In the genomic region with DNA sequence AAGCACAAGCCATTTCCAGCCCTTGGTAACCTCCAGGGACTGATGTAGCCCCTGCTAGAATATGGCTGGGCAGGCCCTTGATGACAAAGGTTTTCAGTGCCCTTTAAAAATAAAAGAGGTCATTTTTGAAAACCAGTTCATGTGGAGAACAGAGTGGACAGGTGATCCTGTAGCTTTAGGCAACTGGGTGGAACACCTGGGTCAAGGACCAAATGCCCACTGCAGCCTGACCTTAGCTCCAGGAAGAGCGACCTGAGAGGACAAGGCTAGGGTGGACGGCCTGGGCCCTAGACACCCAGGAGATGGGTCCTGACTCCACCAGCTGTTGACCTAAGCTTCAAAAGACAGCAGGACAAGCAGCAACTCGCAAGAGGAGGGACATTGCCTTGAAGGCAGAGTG, we compare ENCODE assay signal across 30 cellular contexts.
A peak's percentile ranks its signal among the peaks of the same experiment; 100 is the strongest.
DNase-seq lines count a peak whose midpoint lies in the region; ATAC-seq, FAIRE-seq and TF ChIP-seq lines count a peak whose summit lies in the region.
"Had no signal": no experiment of that assay in that cellular context is flagged by ENCODE, and none has a peak within 500 bp of the region (broad histone marks: within the 10 kb centered on the region; RNA-seq: fewer than 3 reads in every experiment).

No MANE protein-coding gene starts in this region.

- no peak overlapping the region for H3K4me3 Mint-ChIP-seq in nephron
- H3K4me3 Mint-ChIP-seq: activated CD8-positive, alpha-beta T cell treated with anti-CD3 and anti-CD28 coated beads for 36 hours; activated naive CD4-positive, alpha-beta T cell treated with anti-CD3 and anti-CD28 coated beads, Interleukin-2, amount 50 U/mL, for 24 hours; B cell; GM23338; HFFc6; natural killer cell had no signal

- H3K27ac ChIP-seq in endothelial cell of umbilical vein (ENCODE audit: insufficient read depth, low read depth, low read length), result no peak overlapping the region
- H3K27ac ChIP-seq: pancreas, tibial nerve had no signal

- CTCF ChIA-PET in endothelial cell of umbilical vein (lab: Charles Lee), result no interaction called here

- H3K36me3 ChIP-seq in endothelial cell of umbilical vein (ENCODE audit: control insufficient read depth in 2 of 2, extremely low read depth in 1 of 2, insufficient read depth in 2 of 2, low read length in 2 of 2), result no peaks in the 10 kb centered on the region
- H3K36me3 ChIP-seq: pancreas, tibial nerve had no signal

- peaks cover 3 to 4% of the 10 kb centered on the region in 2 experiments for H3K27me3 ChIP-seq in endothelial cell of umbilical vein (ENCODE audit: control insufficient read depth in 2 of 2, insufficient read depth in 2 of 2, low read length in 2 of 2)
- H3K27me3 ChIP-seq: pancreas, tibial nerve had no signal

- no peak overlapping the region for H3K4me2 ChIP-seq in endothelial cell of umbilical vein (ENCODE audit: insufficient read depth, low read length)
- H3K4me2 ChIP-seq: GM23338, smooth muscle cell had no signal

- no peak overlapping the region for H3K4me3 ChIP-seq in endothelial cell of umbilical vein (replicated peaks in 1 of 3; ENCODE audit: insufficient read depth in 1 of 3, low read depth in 1 of 3, low read length in 3 of 3)
- H3K4me3 ChIP-seq: GM23338, pancreas, smooth muscle cell, tibial nerve had no signal

- no TSS peak for BruUV-seq in endothelial cell of umbilical vein (replicated peaks; lab: Mats Ljungman, UMichigan)

- H3K9ac ChIP-seq in endothelial cell of umbilical vein (replicated peaks; ENCODE audit: extremely low read depth, insufficient read depth, low read length), result no peak overlapping the region

- H3K9me3 Mint-ChIP-seq in nephron, result peaks cover 2% of the 10 kb centered on the region
- H3K9me3 Mint-ChIP-seq: activated CD8-positive, alpha-beta T cell treated with anti-CD3 and anti-CD28 coated beads for 36 hours; activated naive CD4-positive, alpha-beta T cell treated with anti-CD3 and anti-CD28 coated beads, Interleukin-2, amount 50 U/mL, for 24 hours; activated T-helper 2 cell treated with anti-CD3 and anti-CD28 coated beads, Interferon-gamma antibody, Interleukin-2, Interleukin-4, amounts not matched to agents 10 μg/mL and 5 μg/mL and 100 μg/mL, durations not matched to agents 14 hours and 24 hours and 36 hours; GM23338; HFFc6 had no signal

- intact Hi-C loops in endothelial cell of umbilical vein (cut with micrococcal nuclease), result loop anchor here (1.0 kb wide), 1 partner anchor 14 kb away; no protein-coding TSS in a partner anchor

- FAIRE-seq in endothelial cell of umbilical vein (lab: Jason Lieb, UNC), result no peak
- FAIRE-seq: frontal cortex, pancreas, RCC 7860, TTC549 had no signal

- POLR2A ChIA-PET in endothelial cell of umbilical vein (lab: Charles Lee), result no interaction called here

- TF ChIP-seq CTCF in endothelial cell of umbilical vein (IDR thresholded peaks at IDR 0.05; ENCODE audit: extremely low read depth in 1 of 2, insufficient read depth in 1 of 2, low read depth in 1 of 2, low read length in 2 of 2) (no peak), nephron (IDR thresholded peaks at IDR 0.05; ENCODE audit: unreplicated experiment in 3 of 3) (no peak)

- no peaks in the 10 kb centered on the region for H3K36me3 Mint-ChIP-seq in nephron (ENCODE audit: low read depth)
- H3K36me3 Mint-ChIP-seq: activated naive CD4-positive, alpha-beta T cell treated with anti-CD3 and anti-CD28 coated beads, Interleukin-2, amount 50 U/mL, for 24 hours; natural killer cell had no signal

- H3K27ac Mint-ChIP-seq in nephron, result peak overlapping the region; percentile 17 to 48 (median 41)
- H3K27ac Mint-ChIP-seq: activated CD8-positive, alpha-beta T cell treated with anti-CD3 and anti-CD28 coated beads for 36 hours; activated naive CD4-positive, alpha-beta T cell treated with anti-CD3 and anti-CD28 coated beads, Interleukin-2, amount 50 U/mL, for 24 hours; activated T-helper 2 cell treated with anti-CD3 and anti-CD28 coated beads, Interferon-gamma antibody, Interleukin-2, Interleukin-4, amounts not matched to agents 10 μg/mL and 5 μg/mL and 100 μg/mL, durations not matched to agents 14 hours and 24 hours and 36 hours; B cell; GM23338; HFFc6; natural killer cell had no signal

- H2AFZ ChIP-seq in endothelial cell of umbilical vein (ENCODE audit: low read depth, low read length), result peak overlapping the region; percentile 39
- H2AFZ ChIP-seq: GM23338 had no signal

- DNase-seq in endothelial cell of umbilical vein (ENCODE audit: low read depth, low spot score) (no peak), anterior cingulate cortex (lab: John Stamatoyannopoulos, UW) (no peak), islet precursor cell (no peak)
- no peak for DNase-seq in activated CD8-positive, alpha-beta memory T cell treated with anti-CD3 and anti-CD28 coated beads, Interleukin-2, amount 50 U/mL, for 48 hours
- DNase-seq: activated CD4-positive, alpha-beta T cell treated with anti-CD3 and anti-CD28 coated beads for 1 hour; activated CD8-positive, alpha-beta T cell treated with anti-CD3 and anti-CD28 coated beads for 36 hours; amygdala; COR-L47; DMS79 treated with DMSO at 0.1 percent for 48 hours; GF-D8; HFFc6; hippocampal formation; left ventricle myocardium superior; natural killer cell; NCI-H1092 treated with DMSO at 0.1 percent for 48 hours; NCI-H1930; pancreas had no signal

- no peaks in the 10 kb centered on the region for H4K20me1 ChIP-seq in endothelial cell of umbilical vein (replicated peaks; ENCODE audit: control insufficient read depth, extremely low read depth, insufficient read depth, low read length)

- H3K9me1 ChIP-seq in endothelial cell of umbilical vein (replicated peaks; ENCODE audit: control insufficient read depth, extremely low read depth, insufficient read depth, low read length), result no peaks in the 10 kb centered on the region

- H3K79me2 ChIP-seq in endothelial cell of umbilical vein (ENCODE audit: control insufficient read depth, insufficient read depth, low read length), result no peaks in the 10 kb centered on the region

- ATAC-seq in GM19023 (IDR thresholded peaks at IDR 0.05; ENCODE audit: unreplicated experiment), result peak; percentile 17
- ATAC-seq in HG03432 (IDR thresholded peaks at IDR 0.05; ENCODE audit: unreplicated experiment), result peak; percentile 7
- no peak for ATAC-seq in HG02759 (IDR thresholded peaks at IDR 0.05; ENCODE audit: unreplicated experiment)
- ATAC-seq: activated CD8-positive, alpha-beta T cell treated with anti-CD3 and anti-CD28 coated beads for 36 hours; GM23338; left ventricle myocardium superior; natural killer cell had no signal

- dilution Hi-C loops in endothelial cell of umbilical vein (cut with MboI; ENCODE audit: extremely low pct_ligation_motif_present, low sequenced_read_pairs), result no loop called here

- peaks cover 14% of the 10 kb centered on the region for H3K4me1 Mint-ChIP-seq in nephron
- H3K4me1 Mint-ChIP-seq: activated naive CD4-positive, alpha-beta T cell treated with anti-CD3 and anti-CD28 coated beads, Interleukin-2, amount 50 U/mL, for 24 hours; GM23338 had no signal

- H3K4me1 ChIP-seq in endothelial cell of umbilical vein (ENCODE audit: control insufficient read depth, extremely low read depth, insufficient read depth, low read length), result peaks cover 27% of the 10 kb centered on the region
- H3K4me1 ChIP-seq: pancreas, tibial nerve had no signal

- TF ChIP-seq POLR2A in endothelial cell of umbilical vein (IDR thresholded peaks at IDR 0.05; ENCODE audit: low read depth, low read length), result no peak

- peaks cover 11% of the 10 kb centered on the region for H3K27me3 Mint-ChIP-seq in nephron (ENCODE audit: low read depth)
- H3K27me3 Mint-ChIP-seq: activated naive CD4-positive, alpha-beta T cell treated with anti-CD3 and anti-CD28 coated beads, Interleukin-2, amount 50 U/mL, for 24 hours had no signal

- H3K9me3 ChIP-seq in endothelial cell of umbilical vein (replicated peaks; ENCODE audit: control insufficient read depth, insufficient read depth, low read length), result no peaks in the 10 kb centered on the region
- H3K9me3 ChIP-seq: pancreas, tibial nerve had no signal

TF ChIP-seq in endothelial cell of umbilical vein, 7 proteins besides CTCF, POLR2A, EP300 and RAD21:
- TF ChIP-seq EZH2 (IDR thresholded peaks at IDR 0.05; ENCODE audit: borderline replicate concordance, low read depth, low read length, severe bottlenecking), result no peak
- no peak for TF ChIP-seq POLR2AphosphoS5 (IDR thresholded peaks at IDR 0.05; ENCODE audit: insufficient read depth, low read depth, low read length)
